In genomic region chr2:11861044-11861443, GRCh38 we compare ENCODE assay signal across 27 cellular contexts.
DNase-seq lines count a peak whose midpoint lies in the region; ATAC-seq and TF ChIP-seq lines count a peak whose summit lies in the region.
"Had no signal": no experiment of that assay in that cellular context is flagged by ENCODE, and none has a peak within 500 bp of the region (broad histone marks: within the 10 kb centered on the region; RNA-seq: fewer than 3 reads in every experiment).

No MANE protein-coding gene starts in this region.

- H2AFZ ChIP-seq in neural progenitor cell (replicated peaks), result no peak overlapping the region

- CTCF ChIA-PET in activated B cell treated with CpG ODN at 0.5 μM for 24 hours (lab: Charles Lee), result interaction anchor here (1.5 kb wide), 1 partner anchor 1070 kb away, joined by 3 read pairs; no protein-coding TSS in a partner anchor

- H3K4me1 ChIP-seq in neural progenitor cell, result peaks cover 13% of the 10 kb centered on the region
- H3K4me1 ChIP-seq: uterus had no signal

- H3K9ac ChIP-seq in neural progenitor cell, result no peak overlapping the region

- H3F3A ChIP-seq in neural progenitor cell (ENCODE audit: low read depth), result peaks cover 16% of the 10 kb centered on the region

- H3K36me3 ChIP-seq in neural progenitor cell, result no peaks in the 10 kb centered on the region
- H3K36me3 ChIP-seq: pancreas, right atrium auricular region, thoracic aorta, uterus had no signal

- H3K4me3 ChIP-seq in GM12865 (ENCODE audit: low read depth, low read length), result no peak overlapping the region
- H3K4me3 ChIP-seq in neural progenitor cell, result no peak overlapping the region
- H3K4me3 ChIP-seq: dorsolateral prefrontal cortex, pancreas, right atrium auricular region, thoracic aorta, uterus had no signal

- intact Hi-C loops in activated B cell treated with CpG ODN at 0.5 μM for 24 hours (cut with micrococcal nuclease), result loop anchor here (5.0 to 10.0 kb wide), 2 partner anchors 144 to 311 kb away; no protein-coding TSS in a partner anchor

- peaks cover 91% of the 10 kb centered on the region for H3K4me1 Mint-ChIP-seq in activated B cell treated with CpG ODN at 0.5 μM for 24 hours
- H3K4me1 Mint-ChIP-seq in neural progenitor cell, result peaks cover 22% of the 10 kb centered on the region

- H3K27ac Mint-ChIP-seq in activated B cell treated with CpG ODN at 0.5 μM for 24 hours, result peak overlapping the region; percentile 30
- H3K27ac Mint-ChIP-seq in neural progenitor cell, result no peak overlapping the region
- H3K27ac Mint-ChIP-seq: activated CD4-positive, alpha-beta memory T cell treated with anti-CD3 and anti-CD28 coated beads, Interleukin-2, amount 10 ng/mL, durations not matched to agents 7 days and 5 days; activated naive CD8-positive, alpha-beta T cell treated with anti-CD3 and anti-CD28 coated beads, Interleukin-2, amount 50 U/mL, for 24 hours; nephron had no signal

- TF ChIP-seq CTCF in GM12865 (IDR thresholded peaks at IDR 0.05; ENCODE audit: insufficient read depth, low read depth, low read length, missing control alignments), result no peak
- TF ChIP-seq CTCF in activated B cell treated with CpG ODN at 0.5 μM for 24 hours (IDR thresholded peaks at IDR 0.05), result no peak
- no peak for TF ChIP-seq CTCF in neural progenitor cell (IDR thresholded peaks at IDR 0.05)

- H3K36me3 Mint-ChIP-seq in activated B cell treated with CpG ODN at 0.5 μM for 24 hours (ENCODE audit: low read depth) (no peaks in the 10 kb centered on the region), neural progenitor cell (peaks cover 15% of the 10 kb centered on the region)

- DNase-seq in GM12865 (ENCODE audit: low read depth) (peak; percentile 64), activated B cell treated with CpG ODN at 0.5 μM for 24 hours (no peak), AG20443 (ENCODE audit: low spot score) (no peak), neural progenitor cell (ENCODE audit: low spot score) (no peak), LoVo (ENCODE audit: low spot score) (no peak)
- DNase-seq in activated CD4-positive, alpha-beta T cell treated with anti-CD3 and anti-CD28 coated beads for 1 hour, result no peak
- DNase-seq: activated CD4-positive, alpha-beta memory T cell treated with anti-CD3 and anti-CD28 coated beads, Interleukin-2, amount 10 ng/mL, durations not matched to agents 7 days and 5 days; activated naive CD8-positive, alpha-beta T cell treated with anti-CD3 and anti-CD28 coated beads, Interleukin-2, amount 50 U/mL, for 24 hours; activated T-cell treated with anti-CD3 and anti-CD28 coated beads for 4 hours; dorsolateral prefrontal cortex; KBM-7; NCI-H1436; NCI-H446; NCI-H82; OCI-M1; pancreas; stimulated activated CD4-positive, alpha-beta T cell treated with anti-CD3 and anti-CD28 coated beads, Interleukin-4, amount 100 ng/mL, for 4 hours; stimulated activated naive CD8-positive, alpha-beta T cell treated with anti-CD3 and anti-CD28 coated beads, Interleukin-15, Interleukin-2, amounts not matched to agents 100 U/mL and 50 U/mL, for 24 hours; uterus had no signal

- ATAC-seq in GM19395 (IDR thresholded peaks at IDR 0.05; ENCODE audit: unreplicated experiment) (peak; percentile 37), HG02885 (IDR thresholded peaks at IDR 0.05; ENCODE audit: poor library complexity, unreplicated experiment) (peak; percentile 20), activated B cell treated with CpG ODN at 0.5 μM for 24 hours (ENCODE audit: low read depth) (no peak)
- ATAC-seq: activated naive CD8-positive, alpha-beta T cell treated with anti-CD3 and anti-CD28 coated beads, Interleukin-2, amount 50 U/mL, for 24 hours; pancreas; Right ventricle myocardium inferior; stimulated activated naive CD8-positive, alpha-beta T cell treated with anti-CD3 and anti-CD28 coated beads, Interleukin-15, Interleukin-2, amounts not matched to agents 100 U/mL and 50 U/mL, for 24 hours had no signal

- H3K79me2 ChIP-seq in neural progenitor cell (ENCODE audit: low read depth), result no peaks in the 10 kb centered on the region

- no peaks in the 10 kb centered on the region for H3K27me3 ChIP-seq in neural progenitor cell
- H3K27me3 ChIP-seq: dorsolateral prefrontal cortex, pancreas, right atrium auricular region, uterus had no signal

- H3K27me3 Mint-ChIP-seq in activated B cell treated with CpG ODN at 0.5 μM for 24 hours, result no peaks in the 10 kb centered on the region
- H3K27me3 Mint-ChIP-seq in neural progenitor cell (ENCODE audit: insufficient read depth, low read depth), result peaks cover 11% of the 10 kb centered on the region
- H3K27me3 Mint-ChIP-seq: central memory CD8-positive, alpha-beta T cell had no signal

- no peaks in the 10 kb centered on the region for H3K9me3 ChIP-seq in neural progenitor cell (ENCODE audit: low read depth)
- H3K9me3 ChIP-seq: pancreas, right atrium auricular region, thoracic aorta, uterus had no signal

- H3K4me3 Mint-ChIP-seq in activated B cell treated with CpG ODN at 0.5 μM for 24 hours, result no peak overlapping the region
- no peak overlapping the region for H3K4me3 Mint-ChIP-seq in neural progenitor cell
- H3K4me3 Mint-ChIP-seq: activated CD4-positive, alpha-beta memory T cell treated with anti-CD3 and anti-CD28 coated beads, Interleukin-2, amount 10 ng/mL, durations not matched to agents 7 days and 5 days; activated naive CD8-positive, alpha-beta T cell treated with anti-CD3 and anti-CD28 coated beads, Interleukin-2, amount 50 U/mL, for 24 hours; central memory CD8-positive, alpha-beta T cell; nephron had no signal

- H4K20me1 ChIP-seq in neural progenitor cell (ENCODE audit: low read depth), result no peaks in the 10 kb centered on the region

- H3K9me3 Mint-ChIP-seq in activated B cell treated with CpG ODN at 0.5 μM for 24 hours (no peaks in the 10 kb centered on the region), neural progenitor cell (peaks cover 47% of the 10 kb centered on the region)
- H3K9me3 Mint-ChIP-seq: central memory CD8-positive, alpha-beta T cell had no signal

- POLR2A ChIA-PET in activated B cell treated with CpG ODN at 0.5 μM for 24 hours (lab: Charles Lee), result interaction anchor here (1.7 to 1.9 kb wide), 2 partner anchors 29 to 31 kb away, joined by 4 read pairs; no protein-coding TSS in a partner anchor

- H3K27ac ChIP-seq in neural progenitor cell, result no peak overlapping the region
- H3K27ac ChIP-seq: C4-2B, dorsolateral prefrontal cortex, pancreas, right atrium auricular region, thoracic aorta, uterus had no signal

- no peak overlapping the region for H3K4me2 ChIP-seq in neural progenitor cell
